1 cellular context compared by ENCODE assay signal in the genomic region with DNA sequence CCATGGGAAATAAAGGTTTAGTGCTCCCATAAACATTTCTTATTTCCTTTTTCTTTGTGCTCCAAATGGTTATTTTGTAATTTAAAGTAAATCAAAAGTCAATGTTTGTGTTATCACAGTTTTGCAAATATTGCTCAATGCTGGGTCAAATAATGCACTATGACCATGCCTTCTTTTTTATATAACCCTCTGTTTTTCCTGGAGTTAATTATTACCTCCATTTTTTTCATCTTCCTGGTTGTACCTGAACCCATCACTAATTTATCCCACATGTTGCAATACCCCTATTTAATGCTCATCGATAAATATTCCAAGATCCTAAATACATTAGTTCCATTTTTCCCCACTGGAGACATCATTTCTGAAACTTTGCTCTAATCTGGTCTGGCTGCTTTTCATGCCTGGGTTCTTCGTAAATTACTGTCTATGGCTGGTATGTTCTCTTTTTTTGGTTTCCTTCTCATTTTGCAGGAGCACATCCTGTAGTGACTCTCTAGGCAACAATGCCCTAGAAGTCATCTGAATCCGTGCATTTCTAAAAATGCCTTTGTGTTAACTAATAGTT.
TF ChIP-seq lines count a peak whose summit lies in the region.

No MANE protein-coding gene starts in this region.

TF ChIP-seq in H1, 55 proteins besides CTCF, POLR2A, EP300 and RAD21:
- TF ChIP-seq KDM1A (IDR thresholded peaks at IDR 0.05; ENCODE audit: borderline replicate concordance, low read length) (peak; percentile 79), GTF2F1 (IDR thresholded peaks at IDR 0.05; ENCODE audit: borderline replicate concordance, low read depth, low read length) (no peak)
